10 cellular contexts compared by ENCODE assay signal in genomic region chr12:44286336-44286735, GRCh38.
A peak's percentile ranks its signal among the peaks of the same experiment; 100 is the strongest.
DNase-seq lines count a peak whose midpoint lies in the region; ATAC-seq and TF ChIP-seq lines count a peak whose summit lies in the region.
"Had no signal": no experiment of that assay in that cellular context is flagged by ENCODE, and none has a peak within 500 bp of the region (broad histone marks: within the 10 kb centered on the region; RNA-seq: fewer than 3 reads in every experiment).

No MANE protein-coding gene starts in this region.

- no peak overlapping the region for H3K27ac Mint-ChIP-seq in effector memory CD8-positive, alpha-beta T cell

- H3K9me3 Mint-ChIP-seq in effector memory CD8-positive, alpha-beta T cell = peaks cover 4 to 10% of the 10 kb centered on the region in 2 donors

- peaks cover 9 to 17% of the 10 kb centered on the region in 2 donors for H3K4me1 Mint-ChIP-seq in effector memory CD8-positive, alpha-beta T cell (ENCODE audit: low read depth in 2 of 2)

- TF ChIP-seq CTCF in NB4 (IDR thresholded peaks at IDR 0.05; ENCODE audit: low read depth, low read length) = no peak

- H3K27me3 Mint-ChIP-seq in effector memory CD8-positive, alpha-beta T cell = no peaks in the 10 kb centered on the region

- peak overlapping the region in 1 of 2 donors; percentile 19 for H3K4me3 Mint-ChIP-seq in effector memory CD8-positive, alpha-beta T cell

- TF ChIP-seq POLR2A in NB4 (IDR thresholded peaks at IDR 0.05; ENCODE audit: extremely low read depth, insufficient read length) = no peak

- peak; percentile 48 for DNase-seq in AG20443 (ENCODE audit: low spot score)
- DNase-seq in NB4 (ENCODE audit: low read depth) = peak; percentile 23
- no peak for DNase-seq in effector memory CD8-positive, alpha-beta T cell
- DNase-seq in NCI-H2227 (lab: John Stamatoyannopoulos, UW; ENCODE audit: unreplicated experiment) = no peak
- no peak for DNase-seq in NCI-H146 treated with DMSO at 0.1 percent for 48 hours (lab: John Stamatoyannopoulos, UW; ENCODE audit: unreplicated experiment)
- DNase-seq in HK-2 (ENCODE audit: unreplicated experiment) = no peak
- DNase-seq: mesendoderm, NCI-H187 had no signal

- H3K4me3 ChIP-seq in NB4 (ENCODE audit: low read depth, low read length) = no peak overlapping the region

- peak; percentile 93 for ATAC-seq in GM19351 (IDR thresholded peaks at IDR 0.05; ENCODE audit: unreplicated experiment)
- peak; percentile 51 for ATAC-seq in effector memory CD8-positive, alpha-beta T cell (replicated peaks)
- ATAC-seq in HG03095 (IDR thresholded peaks at IDR 0.05; ENCODE audit: unreplicated experiment) = no peak

- H3K36me3 Mint-ChIP-seq in effector memory CD8-positive, alpha-beta T cell (ENCODE audit: insufficient read depth) = no peaks in the 10 kb centered on the region

Comparison
In these comparisons a context has a peak if more than half of its experiments do, and no peak if none do; other contexts are left out.
1. DNase-seq: peak in AG20443 (single experiment) and NB4 (single experiment); none in effector memory CD8-positive, alpha-beta T cell (0 of 3), NCI-H2227 (single experiment), NCI-H146 treated with DMSO at 0.1 percent for 48 hours (single experiment) and HK-2 (single experiment).